Comparison of ENCODE assay signal across 1 cellular context in the genomic region with DNA sequence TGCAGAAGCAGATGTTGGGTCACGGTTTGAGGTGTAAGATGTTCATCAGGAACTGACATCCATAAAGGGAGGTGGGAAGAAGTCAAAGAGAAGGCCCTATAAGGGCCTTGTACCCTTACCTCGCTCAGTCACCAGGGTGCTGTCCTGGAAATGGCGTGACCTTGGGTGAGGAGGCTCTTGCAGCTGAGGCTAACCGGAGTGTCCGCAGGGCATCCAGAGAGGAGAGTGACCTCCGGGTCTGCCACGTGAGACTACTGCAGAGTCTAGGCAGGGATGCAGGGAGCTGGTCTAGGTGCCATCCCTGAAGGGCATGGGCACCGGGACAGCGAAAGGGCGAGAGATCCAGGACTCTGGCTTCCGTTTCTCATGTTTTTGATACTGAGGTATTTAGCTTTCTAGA.
TF ChIP-seq lines count a peak whose summit lies in the region.

No MANE protein-coding gene starts in this region.

TF ChIP-seq in WTC11, 78 proteins besides CTCF, POLR2A, EP300 and RAD21 (continued from another document):
- TF ChIP-seq ATF2 (CRISPR knock-in tag; IDR thresholded peaks at IDR 0.05; ENCODE audit: borderline replicate concordance, low read depth) (no peak), ZNF263 (CRISPR knock-in tag; IDR thresholded peaks at IDR 0.05; ENCODE audit: low read depth) (no peak), FOXK1 (CRISPR knock-in tag; IDR thresholded peaks at IDR 0.05) (no peak), ZMAT4 (CRISPR knock-in tag; IDR thresholded peaks at IDR 0.05) (no peak), NFATC4 (CRISPR knock-in tag; IDR thresholded peaks at IDR 0.05) (no peak), TP53 (CRISPR knock-in tag; IDR thresholded peaks at IDR 0.05) (no peak), NFE2L1 (CRISPR knock-in tag; IDR thresholded peaks at IDR 0.05) (no peak), ATF3 (CRISPR knock-in tag; conservative IDR thresholded peaks at IDR 0.05) (no peak)
- TF ChIP-seq, protein P1, sequence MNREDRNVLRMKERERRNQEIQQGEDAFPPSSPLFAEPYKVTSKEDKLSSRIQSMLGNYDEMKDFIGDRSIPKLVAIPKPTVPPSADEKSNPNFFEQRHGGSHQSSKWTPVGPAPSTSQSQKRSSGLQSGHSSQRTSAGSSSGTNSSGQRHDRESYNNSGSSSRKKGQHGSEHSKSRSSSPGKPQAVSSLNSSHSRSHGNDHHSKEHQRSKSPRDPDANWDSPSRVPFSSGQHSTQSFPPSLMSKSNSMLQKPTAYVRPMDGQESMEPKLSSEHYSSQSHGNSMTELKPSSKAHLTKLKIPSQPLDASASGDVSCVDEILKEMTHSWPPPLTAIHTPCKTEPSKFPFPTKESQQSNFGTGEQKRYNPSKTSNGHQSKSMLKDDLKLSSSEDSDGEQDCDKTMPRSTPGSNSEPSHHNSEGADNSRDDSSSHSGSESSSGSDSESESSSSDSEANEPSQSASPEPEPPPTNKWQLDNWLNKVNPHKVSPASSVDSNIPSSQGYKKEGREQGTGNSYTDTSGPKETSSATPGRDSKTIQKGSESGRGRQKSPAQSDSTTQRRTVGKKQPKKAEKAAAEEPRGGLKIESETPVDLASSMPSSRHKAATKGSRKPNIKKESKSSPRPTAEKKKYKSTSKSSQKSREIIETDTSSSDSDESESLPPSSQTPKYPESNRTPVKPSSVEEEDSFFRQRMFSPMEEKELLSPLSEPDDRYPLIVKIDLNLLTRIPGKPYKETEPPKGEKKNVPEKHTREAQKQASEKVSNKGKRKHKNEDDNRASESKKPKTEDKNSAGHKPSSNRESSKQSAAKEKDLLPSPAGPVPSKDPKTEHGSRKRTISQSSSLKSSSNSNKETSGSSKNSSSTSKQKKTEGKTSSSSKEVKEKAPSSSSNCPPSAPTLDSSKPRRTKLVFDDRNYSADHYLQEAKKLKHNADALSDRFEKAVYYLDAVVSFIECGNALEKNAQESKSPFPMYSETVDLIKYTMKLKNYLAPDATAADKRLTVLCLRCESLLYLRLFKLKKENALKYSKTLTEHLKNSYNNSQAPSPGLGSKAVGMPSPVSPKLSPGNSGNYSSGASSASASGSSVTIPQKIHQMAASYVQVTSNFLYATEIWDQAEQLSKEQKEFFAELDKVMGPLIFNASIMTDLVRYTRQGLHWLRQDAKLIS (CRISPR knock-in tag; IDR thresholded peaks at IDR 0.05; ENCODE audit: borderline replicate concordance) = no peak
